8 cellular contexts compared by ENCODE assay signal in the genomic region with DNA sequence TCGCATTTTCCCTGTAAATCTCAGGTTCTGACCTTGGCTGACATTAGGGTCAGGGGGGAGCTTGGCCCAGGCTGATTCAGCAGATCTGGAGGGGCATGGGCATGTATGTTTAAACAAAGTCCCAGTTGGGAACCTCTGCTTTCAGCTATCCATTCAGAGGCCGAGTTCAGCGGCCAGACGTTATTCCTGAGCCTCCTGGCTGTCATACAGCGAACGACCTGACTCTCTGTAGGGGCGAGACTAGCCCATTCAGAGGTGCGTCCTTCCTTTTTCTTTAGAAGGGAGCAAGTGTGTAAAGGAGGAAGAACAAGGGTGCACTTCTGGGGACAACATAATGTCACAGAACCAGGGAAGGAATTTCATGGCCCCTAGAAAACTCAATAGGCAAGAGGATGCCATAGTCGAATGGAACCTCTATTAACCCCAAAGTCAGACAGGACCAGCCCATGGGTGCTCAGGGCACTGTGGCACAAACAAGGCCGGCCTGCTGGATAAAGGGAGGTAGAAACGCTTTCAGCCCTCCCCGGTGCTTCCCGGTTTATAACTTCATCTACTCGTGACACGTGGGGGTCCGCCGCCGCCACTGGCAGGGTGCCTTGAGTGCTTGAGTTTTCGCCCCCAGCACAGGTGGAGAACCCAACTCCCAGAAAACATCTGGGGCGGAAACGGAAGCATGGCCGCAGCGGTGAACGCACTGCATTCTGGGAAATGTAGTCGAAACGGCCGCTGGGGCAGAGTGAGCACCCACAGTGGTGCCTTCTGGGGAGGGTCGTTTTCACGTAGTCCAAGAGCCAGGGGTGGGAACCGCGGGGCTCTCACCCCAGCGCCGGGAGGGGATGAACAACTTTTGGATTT. TPM values are rescaled to one million over a fixed set of nuclear protein-coding genes. Genes with fewer than 3 reads are reported as not detected.
A peak's percentile ranks its signal among the peaks of the same experiment; 100 is the strongest.
DNase-seq lines count a peak whose midpoint lies in the region; ATAC-seq, FAIRE-seq and TF ChIP-seq lines count a peak whose summit lies in the region.

No MANE protein-coding gene starts in this region.

- H3K27me3 ChIP-seq in iPS-20b (ENCODE audit: insufficient read depth, low read length) (no peaks in the 10 kb centered on the region; the same call in 1 of the 2 replicates), small intestine (ENCODE audit: control insufficient read depth in 2 of 2, insufficient read depth in 2 of 2, low read length in 2 of 2) (no peaks in the 10 kb centered on the region)

- H3K36me3 Mint-ChIP-seq in brain, result no peaks in the 10 kb centered on the region

- peaks cover 0 to 3% (median 0%) of the 10 kb centered on the region in 5 experiments for H3K9me3 Mint-ChIP-seq in brain

- H3K4me1 Mint-ChIP-seq in brain, result peaks cover 9% of the 10 kb centered on the region

- peak overlapping the region in 4 of 5 experiments; percentile 38 to 86 (median 65) for H3K27ac Mint-ChIP-seq in brain

- no peak for FAIRE-seq in small intestine (lab: Jason Lieb, UNC)

- H3K27me3 Mint-ChIP-seq in brain, result peaks cover 28% of the 10 kb centered on the region

- no peak for TF ChIP-seq EP300 in Ishikawa (IDR thresholded peaks at IDR 0.05; ENCODE audit: borderline replicate concordance)

- peak overlapping the region; percentile 23; the same call in 1 of the 2 replicates for H3K9ac ChIP-seq in iPS-20b (ENCODE audit: low read depth, low read length)

- peak; percentile 76 for ATAC-seq in GM21381 (IDR thresholded peaks at IDR 0.05; ENCODE audit: unreplicated experiment)

- H3K27ac ChIP-seq in iPS-20b (ENCODE audit: low read length) (peak overlapping the region; percentile 11), small intestine (ENCODE audit: low read depth in 1 of 2, low read length in 1 of 2) (peak overlapping the region in 1 of 2 donors; percentile 43)

- H3K36me3 ChIP-seq in iPS-20b (ENCODE audit: insufficient read depth, low read depth, low read length) (no peaks in the 10 kb centered on the region), small intestine (ENCODE audit: control insufficient read depth in 2 of 2, insufficient read depth in 2 of 2, low read length in 2 of 2) (no peaks in the 10 kb centered on the region)

- H3K4me3 Mint-ChIP-seq in brain, result peak overlapping the region; percentile 80 to 86 (median 83)

- peak overlapping the region; percentile 67; the same call in 1 of the 2 replicates for H3K4me3 ChIP-seq in iPS-20b (ENCODE audit: low read length)
- peak overlapping the region; percentile 8 to 24 for H3K4me3 ChIP-seq in small intestine (ENCODE audit: low read depth in 1 of 2, low read length in 2 of 2)

- DNase-seq in Caki2 (ENCODE audit: low read depth) (peak; percentile 63), UCSD-AML1 (lab: John Stamatoyannopoulos, UW; ENCODE audit: unreplicated experiment) (peak; percentile 78), small intestine (peak; percentile 69), cerebellar nuclear complex (lab: John Stamatoyannopoulos, UW) (no peak)

- TF ChIP-seq CTCF in brain (conservative IDR thresholded peaks at IDR 0.05), result no peak

- 20 to 22% (median 21%) methylated on average over 33 of the region's 33 CpGs for WGBS in small intestine, 3 donors

- H3K9me3 ChIP-seq in iPS-20b (ENCODE audit: insufficient read depth, low read depth, low read length) (no peaks in the 10 kb centered on the region), small intestine (ENCODE audit: control insufficient read depth, low read depth) (no peaks in the 10 kb centered on the region)

- in situ Hi-C loops in Caki2 (cut with HindIII; ENCODE audit: low pct_unique_long_range_greater_than_20kb, low sequenced_read_pairs), result no loop called here

- peaks cover 4% of the 10 kb centered on the region for H3K4me1 ChIP-seq in iPS-20b (ENCODE audit: insufficient read depth, low read length)
- H3K4me1 ChIP-seq in small intestine (ENCODE audit: control insufficient read depth in 2 of 2, insufficient read depth in 1 of 2, low read depth in 1 of 2, low read length in 1 of 2), result peaks cover 0 to 3% of the 10 kb centered on the region in 2 donors

- no peak for TF ChIP-seq RAD21 in Ishikawa (IDR thresholded peaks at IDR 0.05; ENCODE audit: low read depth)

TF ChIP-seq in Ishikawa, 13 proteins besides CTCF, POLR2A, EP300 and RAD21:
- no peak for TF ChIP-seq CEBPB (IDR thresholded peaks at IDR 0.05)
- peak; percentile 27; the same call in 1 of the 2 replicates for TF ChIP-seq TAF1 (IDR thresholded peaks at IDR 0.05; ENCODE audit: low read depth)
- TF ChIP-seq NFIC (IDR thresholded peaks at IDR 0.05), result no peak
- no peak for TF ChIP-seq CREB1 (IDR thresholded peaks at IDR 0.05; ENCODE audit: low read depth)
- no peak for TF ChIP-seq TEAD4 (IDR thresholded peaks at IDR 0.05)
- no peak for TF ChIP-seq TCF12 (IDR thresholded peaks at IDR 0.05; ENCODE audit: low read depth)
- TF ChIP-seq YY1 (IDR thresholded peaks at IDR 0.05; ENCODE audit: low read depth), result peak; percentile 70
- TF ChIP-seq, protein P1, sequence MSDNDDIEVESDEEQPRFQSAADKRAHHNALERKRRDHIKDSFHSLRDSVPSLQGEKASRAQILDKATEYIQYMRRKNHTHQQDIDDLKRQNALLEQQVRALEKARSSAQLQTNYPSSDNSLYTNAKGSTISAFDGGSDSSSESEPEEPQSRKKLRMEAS (IDR thresholded peaks at IDR 0.05), result no peak
- no peak for TF ChIP-seq FOXM1 (IDR thresholded peaks at IDR 0.05; ENCODE audit: borderline replicate concordance, low read depth)

RNA-seq across cellular contexts. Expression of a gene that starts 33.2 kb away (rescaled TPM):
- total RNA-seq in Caki2 (2014; rRNA removed; shearing (Covaris generic); ENCODE audit: low replicate concordance), result 3.9 and 23.4 TPM in 2 replicates
- 6.8 TPM for polyA plus RNA-seq in brain (ENCODE audit: insufficient read depth, low read depth, low replicate concordance)
- 10 to 100 TPM in 2 of 3 donors, 1 to 10 TPM in 1; 8.4 to 27.5 (median 10.3) TPM for polyA plus RNA-seq in small intestine

Comparison
In these comparisons a context has a peak if more than half of its experiments do, and no peak if none do; other contexts are left out.
1. DNase-seq: peak in Caki2 (single experiment), UCSD-AML1 (single experiment) and small intestine (single experiment); none in cerebellar nuclear complex (0 of 2).